Comparison of ENCODE assay signal across 1 cellular context in genomic region chr4:170090667-170091052, GRCh38.
TF ChIP-seq lines count a peak whose summit lies in the region.

No MANE protein-coding gene starts in this region.

TF ChIP-seq in SK-N-SH, 30 proteins besides CTCF, POLR2A, EP300 and RAD21 (continued from another document):
- no peak for TF ChIP-seq REST (IDR thresholded peaks at IDR 0.05; ENCODE audit: low read depth, low read length)
- no peak for TF ChIP-seq EZH2phosphoT487 (IDR thresholded peaks at IDR 0.05; ENCODE audit: borderline replicate concordance, low read depth)
- TF ChIP-seq POLR2AphosphoS5 (IDR thresholded peaks at IDR 0.05; ENCODE audit: low read depth, low read length): no peak
- TF ChIP-seq TEAD4 (IDR thresholded peaks at IDR 0.05; ENCODE audit: borderline replicate concordance, insufficient read depth): no peak
- TF ChIP-seq SMC3 (IDR thresholded peaks at IDR 0.05; ENCODE audit: low read depth, low read length): no peak
- TF ChIP-seq SIN3A (IDR thresholded peaks at IDR 0.05; ENCODE audit: borderline replicate concordance, low read depth, low read length): no peak
- no peak for TF ChIP-seq RXRA (IDR thresholded peaks at IDR 0.05; ENCODE audit: borderline replicate concordance, low read depth)
- TF ChIP-seq NRF1 (IDR thresholded peaks at IDR 0.05; ENCODE audit: low read depth, low read length): no peak
- TF ChIP-seq RFX5 (IDR thresholded peaks at IDR 0.05; ENCODE audit: low read length): no peak
- no peak for TF ChIP-seq GATA2 (CRISPR knock-in tag; IDR thresholded peaks at IDR 0.05)
- TF ChIP-seq FOXM1 (IDR thresholded peaks at IDR 0.05; ENCODE audit: low read depth): no peak
- no peak for TF ChIP-seq MEF2A (IDR thresholded peaks at IDR 0.05; ENCODE audit: borderline replicate concordance, low read depth)
- no peak for TF ChIP-seq FOXJ3 (CRISPR knock-in tag; IDR thresholded peaks at IDR 0.05)
TF ChIP-seq in SK-N-SH: peak in this region for 0.
